Comparison of ENCODE assay signal across 1 cellular context in the genomic region with DNA sequence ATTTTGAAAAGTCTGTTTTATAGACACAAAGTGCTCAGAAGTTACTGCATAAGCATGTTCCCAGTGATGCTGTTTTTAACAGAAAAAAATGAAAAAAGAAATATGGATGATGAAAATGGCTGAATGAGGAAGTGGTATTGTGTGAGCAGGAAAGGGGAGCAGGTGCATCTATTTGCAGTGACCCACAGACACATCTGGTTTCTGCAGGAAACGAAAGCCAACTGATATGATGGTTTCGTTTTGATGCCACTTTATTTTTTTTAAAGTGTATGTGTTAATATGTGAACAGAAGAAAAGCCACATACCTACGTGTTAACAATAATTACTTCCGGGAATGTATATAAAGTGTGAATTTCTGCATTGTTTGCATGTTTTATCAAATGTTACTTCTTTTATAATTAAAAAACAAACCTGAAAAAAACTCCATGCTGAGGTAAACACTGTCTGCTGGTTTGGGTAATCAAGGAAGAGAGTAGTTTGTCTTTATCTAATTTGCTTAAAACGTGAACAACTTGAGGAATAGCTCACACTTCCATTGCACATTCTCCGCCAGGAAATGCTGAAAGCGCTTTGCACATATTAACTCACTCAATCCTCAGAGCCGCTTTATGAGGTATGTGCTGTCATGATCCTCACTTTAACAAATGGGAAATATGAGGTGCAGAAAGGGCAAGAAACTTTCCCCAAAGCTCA.
TF ChIP-seq lines count a peak whose summit lies in the region.

No MANE protein-coding gene starts in this region.

TF ChIP-seq in GM12878, 131 proteins besides CTCF, POLR2A, EP300 and RAD21 (continued from another document and continues in another):
- TF ChIP-seq SKIL (IDR thresholded peaks at IDR 0.05; ENCODE audit: low read depth, poor library complexity, severe bottlenecking), result peak; percentile 71
- TF ChIP-seq EGR1 (IDR thresholded peaks at IDR 0.05; ENCODE audit: borderline replicate concordance in 1 of 2, low read depth in 2 of 2, low read length in 2 of 2), result peak in 1 of 2 experiments; percentile 64; a peak in 1 of 3 replicates
- TF ChIP-seq POU2F2 (IDR thresholded peaks at IDR 0.05; ENCODE audit: borderline replicate concordance, low read depth, low read length), result 0 out of 3 replicates have a peak, but pooled peaks have one; percentile 56
- no peak for TF ChIP-seq SUPT20H (IDR thresholded peaks at IDR 0.05; ENCODE audit: borderline replicate concordance, control insufficient read depth, low read depth, low read length)
- no peak for TF ChIP-seq ZNF592 (IDR thresholded peaks at IDR 0.05)
- peak; percentile 66; the same call in 1 of the 2 replicates for TF ChIP-seq MEF2A (IDR thresholded peaks at IDR 0.05; ENCODE audit: insufficient read depth, low read depth, low read length)
- no peak for TF ChIP-seq SIX5 (IDR thresholded peaks at IDR 0.05; ENCODE audit: low read depth, low read length, severe bottlenecking)
- no peak for TF ChIP-seq CBX3 (IDR thresholded peaks at IDR 0.05; ENCODE audit: borderline replicate concordance, low read depth)
- TF ChIP-seq PBX3 (IDR thresholded peaks at IDR 0.05; ENCODE audit: insufficient replicate concordance, low read depth, low read length), result no peak
- peak; percentile 98 for TF ChIP-seq SPI1 (IDR thresholded peaks at IDR 0.05; ENCODE audit: borderline replicate concordance, insufficient read depth, low read depth, low read length)
- TF ChIP-seq, protein P1, sequence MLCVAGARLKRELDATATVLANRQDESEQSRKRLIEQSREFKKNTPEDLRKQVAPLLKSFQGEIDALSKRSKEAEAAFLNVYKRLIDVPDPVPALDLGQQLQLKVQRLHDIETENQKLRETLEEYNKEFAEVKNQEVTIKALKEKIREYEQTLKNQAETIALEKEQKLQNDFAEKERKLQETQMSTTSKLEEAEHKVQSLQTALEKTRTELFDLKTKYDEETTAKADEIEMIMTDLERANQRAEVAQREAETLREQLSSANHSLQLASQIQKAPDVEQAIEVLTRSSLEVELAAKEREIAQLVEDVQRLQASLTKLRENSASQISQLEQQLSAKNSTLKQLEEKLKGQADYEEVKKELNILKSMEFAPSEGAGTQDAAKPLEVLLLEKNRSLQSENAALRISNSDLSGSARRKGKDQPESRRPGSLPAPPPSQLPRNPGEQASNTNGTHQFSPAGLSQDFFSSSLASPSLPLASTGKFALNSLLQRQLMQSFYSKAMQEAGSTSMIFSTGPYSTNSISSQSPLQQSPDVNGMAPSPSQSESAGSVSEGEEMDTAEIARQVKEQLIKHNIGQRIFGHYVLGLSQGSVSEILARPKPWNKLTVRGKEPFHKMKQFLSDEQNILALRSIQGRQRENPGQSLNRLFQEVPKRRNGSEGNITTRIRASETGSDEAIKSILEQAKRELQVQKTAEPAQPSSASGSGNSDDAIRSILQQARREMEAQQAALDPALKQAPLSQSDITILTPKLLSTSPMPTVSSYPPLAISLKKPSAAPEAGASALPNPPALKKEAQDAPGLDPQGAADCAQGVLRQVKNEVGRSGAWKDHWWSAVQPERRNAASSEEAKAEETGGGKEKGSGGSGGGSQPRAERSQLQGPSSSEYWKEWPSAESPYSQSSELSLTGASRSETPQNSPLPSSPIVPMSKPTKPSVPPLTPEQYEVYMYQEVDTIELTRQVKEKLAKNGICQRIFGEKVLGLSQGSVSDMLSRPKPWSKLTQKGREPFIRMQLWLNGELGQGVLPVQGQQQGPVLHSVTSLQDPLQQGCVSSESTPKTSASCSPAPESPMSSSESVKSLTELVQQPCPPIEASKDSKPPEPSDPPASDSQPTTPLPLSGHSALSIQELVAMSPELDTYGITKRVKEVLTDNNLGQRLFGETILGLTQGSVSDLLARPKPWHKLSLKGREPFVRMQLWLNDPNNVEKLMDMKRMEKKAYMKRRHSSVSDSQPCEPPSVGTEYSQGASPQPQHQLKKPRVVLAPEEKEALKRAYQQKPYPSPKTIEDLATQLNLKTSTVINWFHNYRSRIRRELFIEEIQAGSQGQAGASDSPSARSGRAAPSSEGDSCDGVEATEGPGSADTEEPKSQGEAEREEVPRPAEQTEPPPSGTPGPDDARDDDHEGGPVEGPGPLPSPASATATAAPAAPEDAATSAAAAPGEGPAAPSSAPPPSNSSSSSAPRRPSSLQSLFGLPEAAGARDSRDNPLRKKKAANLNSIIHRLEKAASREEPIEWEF (IDR thresholded peaks at IDR 0.05; ENCODE audit: insufficient replicate concordance, low read depth, low read length), result no peak
- TF ChIP-seq, protein P2, sequence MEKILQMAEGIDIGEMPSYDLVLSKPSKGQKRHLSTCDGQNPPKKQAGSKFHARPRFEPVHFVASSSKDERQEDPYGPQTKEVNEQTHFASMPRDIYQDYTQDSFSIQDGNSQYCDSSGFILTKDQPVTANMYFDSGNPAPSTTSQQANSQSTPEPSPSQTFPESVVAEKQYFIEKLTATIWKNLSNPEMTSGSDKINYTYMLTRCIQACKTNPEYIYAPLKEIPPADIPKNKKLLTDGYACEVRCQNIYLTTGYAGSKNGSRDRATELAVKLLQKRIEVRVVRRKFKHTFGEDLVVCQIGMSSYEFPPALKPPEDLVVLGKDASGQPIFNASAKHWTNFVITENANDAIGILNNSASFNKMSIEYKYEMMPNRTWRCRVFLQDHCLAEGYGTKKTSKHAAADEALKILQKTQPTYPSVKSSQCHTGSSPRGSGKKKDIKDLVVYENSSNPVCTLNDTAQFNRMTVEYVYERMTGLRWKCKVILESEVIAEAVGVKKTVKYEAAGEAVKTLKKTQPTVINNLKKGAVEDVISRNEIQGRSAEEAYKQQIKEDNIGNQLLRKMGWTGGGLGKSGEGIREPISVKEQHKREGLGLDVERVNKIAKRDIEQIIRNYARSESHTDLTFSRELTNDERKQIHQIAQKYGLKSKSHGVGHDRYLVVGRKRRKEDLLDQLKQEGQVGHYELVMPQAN (conservative IDR thresholded peaks at IDR 0.05), result no peak; the same call in 1 of the 2 replicates
- peak; percentile 97 for TF ChIP-seq IKZF1 (conservative IDR thresholded peaks at IDR 0.05)
- 0 out of 2 replicates have a peak, but pooled peaks have one; percentile 52 for TF ChIP-seq PML (IDR thresholded peaks at IDR 0.05; ENCODE audit: low read length)
- TF ChIP-seq RAD51 (IDR thresholded peaks at IDR 0.05), result peak; percentile 30; the same call in 1 of the 2 replicates
- no peak for TF ChIP-seq SMARCA5 (IDR thresholded peaks at IDR 0.05)
- TF ChIP-seq MYC (IDR thresholded peaks at IDR 0.05; ENCODE audit: insufficient read depth, insufficient read length, insufficient replicate concordance, low read length, severe bottlenecking), result no peak
- TF ChIP-seq ZNF687 (IDR thresholded peaks at IDR 0.05), result peak; percentile 27
- TF ChIP-seq, protein P3, sequence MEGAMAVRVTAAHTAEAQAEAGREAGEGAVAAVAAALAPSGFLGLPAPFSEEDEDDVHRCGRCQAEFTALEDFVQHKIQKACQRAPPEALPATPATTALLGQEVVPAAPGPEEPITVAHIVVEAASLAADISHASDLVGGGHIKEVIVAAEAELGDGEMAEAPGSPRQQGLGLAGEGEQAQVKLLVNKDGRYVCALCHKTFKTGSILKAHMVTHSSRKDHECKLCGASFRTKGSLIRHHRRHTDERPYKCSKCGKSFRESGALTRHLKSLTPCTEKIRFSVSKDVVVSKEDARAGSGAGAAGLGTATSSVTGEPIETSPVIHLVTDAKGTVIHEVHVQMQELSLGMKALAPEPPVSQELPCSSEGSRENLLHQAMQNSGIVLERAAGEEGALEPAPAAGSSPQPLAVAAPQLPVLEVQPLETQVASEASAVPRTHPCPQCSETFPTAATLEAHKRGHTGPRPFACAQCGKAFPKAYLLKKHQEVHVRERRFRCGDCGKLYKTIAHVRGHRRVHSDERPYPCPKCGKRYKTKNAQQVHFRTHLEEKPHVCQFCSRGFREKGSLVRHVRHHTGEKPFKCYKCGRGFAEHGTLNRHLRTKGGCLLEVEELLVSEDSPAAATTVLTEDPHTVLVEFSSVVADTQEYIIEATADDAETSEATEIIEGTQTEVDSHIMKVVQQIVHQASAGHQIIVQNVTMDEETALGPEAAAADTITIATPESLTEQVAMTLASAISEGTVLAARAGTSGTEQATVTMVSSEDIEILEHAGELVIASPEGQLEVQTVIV (IDR thresholded peaks at IDR 0.05; ENCODE audit: borderline replicate concordance, partially characterized antibody), result no peak
- no peak for TF ChIP-seq BCL3 (IDR thresholded peaks at IDR 0.05; ENCODE audit: borderline replicate concordance, insufficient read depth, low read depth, low read length, poor library complexity, severe bottlenecking)
- TF ChIP-seq HCFC1 (IDR thresholded peaks at IDR 0.05; ENCODE audit: low read length), result no peak
- peak; percentile 79 to 99; a peak in 2 of 4 replicates for TF ChIP-seq ETV6 (conservative IDR thresholded peaks at IDR 0.05 in 1 of 2, IDR thresholded peaks at IDR 0.05 in 1 of 2; ENCODE audit: borderline replicate concordance in 1 of 2, low read depth in 1 of 2)
- no peak for TF ChIP-seq EZH2 (IDR thresholded peaks at IDR 0.05; ENCODE audit: borderline replicate concordance, control insufficient read depth, low read depth, low read length)
